28 cellular contexts compared by ENCODE assay signal in genomic region chr1:224989615-224990014, GRCh38.
"Had no signal": no experiment of that assay in that cellular context is flagged by ENCODE, and none has a peak within 500 bp of the region (broad histone marks: within the 10 kb centered on the region; RNA-seq: fewer than 3 reads in every experiment).

No MANE protein-coding gene starts in this region.

- H3K9me3 ChIP-seq: colonic mucosa, esophagus squamous epithelium, gastrocnemius medialis had no signal

- H2AFZ ChIP-seq: hepatocyte had no signal

- H3K4me2 ChIP-seq: hepatocyte had no signal

- H3K4me3 ChIP-seq: colonic mucosa, coronary artery, dorsolateral prefrontal cortex, esophagus muscularis mucosa, esophagus squamous epithelium, gastrocnemius medialis, gastroesophageal sphincter, heart left ventricle, heart right ventricle, hepatocyte had no signal

- H3K27me3 ChIP-seq: colonic mucosa, dorsolateral prefrontal cortex, esophagus muscularis mucosa, esophagus squamous epithelium, foreskin keratinocyte, gastrocnemius medialis, gastroesophageal sphincter, heart left ventricle, heart right ventricle, hepatocyte had no signal

- H3K79me2 ChIP-seq: hepatocyte had no signal

- FAIRE-seq: endometrium, endothelial cell of umbilical vein, frontal cortex had no signal

- H3K4me1 ChIP-seq: colonic mucosa, esophagus muscularis mucosa, esophagus squamous epithelium, foreskin keratinocyte, gastrocnemius medialis, gastroesophageal sphincter, heart left ventricle, heart right ventricle had no signal

- H3K36me3 ChIP-seq: colonic mucosa, esophagus muscularis mucosa, esophagus squamous epithelium, gastrocnemius medialis, gastroesophageal sphincter, heart left ventricle, heart right ventricle had no signal

- ATAC-seq: effector memory CD8-positive, alpha-beta T cell; esophagus mucosa; foreskin keratinocyte; gastrocnemius medialis; gastroesophageal sphincter; heart left ventricle; heart right ventricle had no signal

- H3K27ac ChIP-seq: colonic mucosa, coronary artery, dorsolateral prefrontal cortex, epithelial cell of prostate, esophagus muscularis mucosa, esophagus squamous epithelium, foreskin keratinocyte, gastrocnemius medialis, gastroesophageal sphincter, heart left ventricle, heart right ventricle, hepatocyte had no signal

- DNase-seq: colonic mucosa; cortex of kidney; dermis blood vessel endothelial cell; dorsolateral prefrontal cortex; effector CD4-positive, alpha-beta T cell; effector CD8-positive, alpha-beta T cell; effector memory CD4-positive, alpha-beta T cell; effector memory CD8-positive, alpha-beta T cell; endodermal cell; erythroblast; esophagus squamous epithelium; foreskin fibroblast; foreskin keratinocyte; foreskin melanocyte; gastrocnemius medialis; glutamatergic neuron; head of caudate nucleus; heart left ventricle; heart right ventricle had no signal
